Comparison of ENCODE assay signal across 8 cellular contexts in genomic region chr4:153497091-153497531, GRCh38. TPM values are rescaled to one million over a fixed set of nuclear protein-coding genes. Genes with fewer than 3 reads are reported as not detected.
DNase-seq lines count a peak whose midpoint lies in the region; ATAC-seq, FAIRE-seq and TF ChIP-seq lines count a peak whose summit lies in the region.

No MANE protein-coding gene starts in this region.

- POLR2A ChIA-PET in WTC11 (lab: Charles Lee), result interaction anchor here (0.6 kb wide), 1 partner anchor 72 kb away, joined by 4 read pairs; no protein-coding TSS in a partner anchor

- TF ChIP-seq CTCF in WTC11 (IDR thresholded peaks at IDR 0.05) (no peak), endodermal cell (conservative IDR thresholded peaks at IDR 0.05) (no peak), upper lobe of left lung (IDR thresholded peaks at IDR 0.05) (no peak), kidney (IDR thresholded peaks at IDR 0.05; ENCODE audit: borderline replicate concordance, extremely low read depth, insufficient read depth) (no peak)

- peak overlapping the region in 6 of 10 experiments; percentile 1 to 44 (median 10); a peak in 7 of 20 replicates for H3K4me3 ChIP-seq in BLaER1 treated with 17β-estradiol and CSF1 and Interleukin-3, amounts not matched to agents 10 nM and 100 nM
- H3K4me3 ChIP-seq in endodermal cell (ENCODE audit: low read length), result no peak overlapping the region
- H3K4me3 ChIP-seq in upper lobe of left lung, result no peak overlapping the region
- H3K4me3 ChIP-seq in kidney (ENCODE audit: low read length in 2 of 2), result no peak overlapping the region

- 55 to 80% methylated on average over 1 to 4 of the region's 4 CpGs for WGBS in endodermal cell (ENCODE audit: insufficient coverage in 1 of 2, insufficient read length in 1 of 2), 2 experiments
- 49 to 55% methylated on average over 4 of the region's 4 CpGs for WGBS in upper lobe of left lung, 2 donors

- H3K9me3 ChIP-seq in BLaER1 treated with 17β-estradiol and CSF1 and Interleukin-3, amounts not matched to agents 10 nM and 100 nM (replicated peaks in 1 of 11), result no peaks in the 10 kb centered on the region
- H3K9me3 ChIP-seq in endodermal cell (ENCODE audit: control insufficient read depth, low read length), result no peaks in the 10 kb centered on the region
- H3K9me3 ChIP-seq in upper lobe of left lung, result no peaks in the 10 kb centered on the region
- H3K9me3 ChIP-seq in kidney (ENCODE audit: control insufficient read depth in 1 of 2, low read length in 2 of 2), result no peaks in the 10 kb centered on the region

- no peak for FAIRE-seq in kidney (lab: Jason Lieb, UNC)

- ATAC-seq in GM21619 (IDR thresholded peaks at IDR 0.05; ENCODE audit: unreplicated experiment) (peak; percentile 34), WTC11 (peak; percentile 13; the same call in 1 of the 2 replicates), upper lobe of left lung (ENCODE audit: low FRiP score in 2 of 2) (no peak)

- no peaks in the 10 kb centered on the region for H3K36me3 Mint-ChIP-seq in WTC11
- no peaks in the 10 kb centered on the region for H3K36me3 Mint-ChIP-seq in endodermal cell (ENCODE audit: low read depth)

- TF ChIP-seq POLR2A in upper lobe of left lung (IDR thresholded peaks at IDR 0.05), result no peak

- TF ChIP-seq EP300 in upper lobe of left lung (IDR thresholded peaks at IDR 0.05), result no peak

- intact Hi-C loops in kidney (cut with DNase I), result no loop called here

- H3K27me3 Mint-ChIP-seq in WTC11 (ENCODE audit: low read depth) (no peaks in the 10 kb centered on the region), endodermal cell (ENCODE audit: insufficient read depth) (no peaks in the 10 kb centered on the region)

- no peaks in the 10 kb centered on the region for H3K27me3 ChIP-seq in BLaER1 treated with 17β-estradiol and CSF1 and Interleukin-3, amounts not matched to agents 10 nM and 100 nM
- H3K27me3 ChIP-seq in endodermal cell (ENCODE audit: control insufficient read depth, insufficient read depth, low read length, poor library complexity, severe bottlenecking) (no peaks in the 10 kb centered on the region), upper lobe of left lung (no peaks in the 10 kb centered on the region)

- H3K4me1 Mint-ChIP-seq in WTC11 (peaks cover 63% of the 10 kb centered on the region), endodermal cell (peaks cover 42% of the 10 kb centered on the region)

- DNase-seq in WTC11 (ENCODE audit: low spot score) (no peak), endodermal cell (peak; percentile 69), upper lobe of left lung (no peak), AG08396 (ENCODE audit: low spot score) (no peak), kidney (no peak)
- peak; percentile 27 to 52 for DNase-seq in stimulated activated CD8-positive, alpha-beta memory T cell treated with anti-CD3 and anti-CD28 coated beads, Interleukin-7, amount 100 ng/mL, for 4 hours (ENCODE audit: low read depth in 2 of 2)

- H3K4me2 ChIP-seq in BLaER1 treated with 17β-estradiol and CSF1 and Interleukin-3, amounts not matched to agents 10 nM and 100 nM, result peak overlapping the region; percentile 67 to 99 (median 96)

- peaks cover 56 to 100% (median 95%) of the 10 kb centered on the region in 10 experiments for H3K4me1 ChIP-seq in BLaER1 treated with 17β-estradiol and CSF1 and Interleukin-3, amounts not matched to agents 10 nM and 100 nM
- H3K4me1 ChIP-seq in endodermal cell (ENCODE audit: control insufficient read depth, insufficient read depth, low read length), result no peaks in the 10 kb centered on the region
- H3K4me1 ChIP-seq in upper lobe of left lung, result peaks cover 0 to 11% (median 5%) of the 10 kb centered on the region in 4 donors
- peaks cover 4 to 5% of the 10 kb centered on the region in 2 donors for H3K4me1 ChIP-seq in kidney (ENCODE audit: control insufficient read depth in 1 of 2, insufficient read depth in 1 of 2, low read depth in 1 of 2, low read length in 2 of 2)

- H3K36me3 ChIP-seq in BLaER1 treated with 17β-estradiol and CSF1 and Interleukin-3, amounts not matched to agents 10 nM and 100 nM, result peaks cover 0 to 77% (median 21%) of the 10 kb centered on the region in 11 experiments; a peak in 15 of 22 replicates
- no peaks in the 10 kb centered on the region for H3K36me3 ChIP-seq in endodermal cell (ENCODE audit: control insufficient read depth, insufficient read depth, low read length)
- no peaks in the 10 kb centered on the region for H3K36me3 ChIP-seq in upper lobe of left lung
- no peaks in the 10 kb centered on the region for H3K36me3 ChIP-seq in kidney (ENCODE audit: control insufficient read depth in 1 of 2, insufficient read depth in 2 of 2, low read length in 2 of 2)

- H3K27ac ChIP-seq in BLaER1 treated with 17β-estradiol and CSF1 and Interleukin-3, amounts not matched to agents 10 nM and 100 nM, result peak overlapping the region in 6 of 11 experiments; percentile 6 to 93 (median 54); a peak in 6 of 22 replicates
- H3K27ac ChIP-seq in endodermal cell (ENCODE audit: low read depth, low read length), result no peak overlapping the region
- no peak overlapping the region for H3K27ac ChIP-seq in upper lobe of left lung
- H3K27ac ChIP-seq in kidney (ENCODE audit: low read depth in 2 of 2, low read length in 2 of 2), result no peak overlapping the region

- peaks cover 20 to 100% (median 88%) of the 10 kb centered on the region in 11 experiments; a peak in 21 of 22 replicates for H4K20me1 ChIP-seq in BLaER1 treated with 17β-estradiol and CSF1 and Interleukin-3, amounts not matched to agents 10 nM and 100 nM

- H3K4me3 Mint-ChIP-seq in WTC11, result no peak overlapping the region
- H3K4me3 Mint-ChIP-seq in endodermal cell, result no peak overlapping the region

- CTCF ChIA-PET in WTC11 (lab: Charles Lee), result interaction anchor here (1.1 kb wide), 2 partner anchors 10 to 31 kb away, joined by 3 to 4 read pairs; partner anchors contain the start of gene TMEM131L

- no peak overlapping the region; the same call in 1 of the 2 replicates for H3K27ac Mint-ChIP-seq in WTC11
- H3K27ac Mint-ChIP-seq in endodermal cell, result no peak overlapping the region

- H3K9me3 Mint-ChIP-seq in WTC11 (no peaks in the 10 kb centered on the region), endodermal cell (no peaks in the 10 kb centered on the region)

- H3K9ac ChIP-seq in BLaER1 treated with 17β-estradiol and CSF1 and Interleukin-3, amounts not matched to agents 10 nM and 100 nM, result peak overlapping the region in 8 of 11 experiments; percentile 5 to 69 (median 42); a peak in 13 of 22 replicates
- H3K9ac ChIP-seq in endodermal cell (ENCODE audit: extremely low read depth, low read length, poor library complexity, severe bottlenecking), result no peak overlapping the region
- no peak overlapping the region for H3K9ac ChIP-seq in kidney (ENCODE audit: low read length in 2 of 2)

TF ChIP-seq in WTC11, 78 proteins besides CTCF, POLR2A, EP300 and RAD21 (continues in another document):
- TF ChIP-seq, protein P1, sequence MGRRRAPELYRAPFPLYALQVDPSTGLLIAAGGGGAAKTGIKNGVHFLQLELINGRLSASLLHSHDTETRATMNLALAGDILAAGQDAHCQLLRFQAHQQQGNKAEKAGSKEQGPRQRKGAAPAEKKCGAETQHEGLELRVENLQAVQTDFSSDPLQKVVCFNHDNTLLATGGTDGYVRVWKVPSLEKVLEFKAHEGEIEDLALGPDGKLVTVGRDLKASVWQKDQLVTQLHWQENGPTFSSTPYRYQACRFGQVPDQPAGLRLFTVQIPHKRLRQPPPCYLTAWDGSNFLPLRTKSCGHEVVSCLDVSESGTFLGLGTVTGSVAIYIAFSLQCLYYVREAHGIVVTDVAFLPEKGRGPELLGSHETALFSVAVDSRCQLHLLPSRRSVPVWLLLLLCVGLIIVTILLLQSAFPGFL (CRISPR knock-in tag; IDR thresholded peaks at IDR 0.05; ENCODE audit: borderline replicate concordance), result no peak
- TF ChIP-seq ATF1 (CRISPR knock-in tag; IDR thresholded peaks at IDR 0.05) (no peak), NR2C2 (CRISPR knock-in tag; IDR thresholded peaks at IDR 0.05) (no peak), MLX (CRISPR knock-in tag; IDR thresholded peaks at IDR 0.05) (no peak), ZNF317 (CRISPR knock-in tag; IDR thresholded peaks at IDR 0.05; ENCODE audit: borderline replicate concordance, low read depth) (no peak)
- TF ChIP-seq, protein P2, sequence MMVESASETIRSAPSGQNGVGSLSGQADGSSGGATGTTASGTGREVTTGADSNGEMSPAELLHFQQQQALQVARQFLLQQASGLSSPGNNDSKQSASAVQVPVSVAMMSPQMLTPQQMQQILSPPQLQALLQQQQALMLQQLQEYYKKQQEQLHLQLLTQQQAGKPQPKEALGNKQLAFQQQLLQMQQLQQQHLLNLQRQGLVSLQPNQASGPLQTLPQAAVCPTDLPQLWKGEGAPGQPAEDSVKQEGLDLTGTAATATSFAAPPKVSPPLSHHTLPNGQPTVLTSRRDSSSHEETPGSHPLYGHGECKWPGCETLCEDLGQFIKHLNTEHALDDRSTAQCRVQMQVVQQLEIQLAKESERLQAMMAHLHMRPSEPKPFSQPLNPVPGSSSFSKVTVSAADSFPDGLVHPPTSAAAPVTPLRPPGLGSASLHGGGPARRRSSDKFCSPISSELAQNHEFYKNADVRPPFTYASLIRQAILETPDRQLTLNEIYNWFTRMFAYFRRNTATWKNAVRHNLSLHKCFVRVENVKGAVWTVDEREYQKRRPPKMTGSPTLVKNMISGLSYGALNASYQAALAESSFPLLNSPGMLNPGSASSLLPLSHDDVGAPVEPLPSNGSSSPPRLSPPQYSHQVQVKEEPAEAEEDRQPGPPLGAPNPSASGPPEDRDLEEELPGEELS (CRISPR knock-in tag; IDR thresholded peaks at IDR 0.05), result no peak

RNA-seq across cellular contexts. Expression of gene TMEM131L, which starts 31.0 kb away (rescaled TPM):
- total RNA-seq in WTC11 (2021) (18.1 to 26.7 TPM (median 19.2 TPM) in 3 replicates), endodermal cell (10 to 100 TPM in 1 of 2 donors, 1 to 10 TPM in 1; 6.2 to 10.8 TPM), upper lobe of left lung (10 to 100 TPM; 12.3 to 28.8 (median 19.5) TPM), kidney (17.0 TPM)
- 22.2 TPM for polyA plus RNA-seq in endodermal cell (2013, experiment 1 of 2)
- 19.4 TPM for polyA plus RNA-seq in endodermal cell (2013, experiment 2 of 2)
- polyA plus RNA-seq in kidney (ENCODE audit: insufficient read depth, low read depth, low replicate concordance), result 3.0 TPM

Comparison
In these comparisons a context has a peak if more than half of its experiments do, and no peak if none do; other contexts are left out.
1. H3K27ac ChIP-seq: peak in BLaER1 treated with 17β-estradiol and CSF1 and Interleukin-3, amounts not matched to agents 10 nM and 100 nM (6 of 11); none in endodermal cell (single experiment), upper lobe of left lung (0 of 4) and kidney (0 of 2).
2. H3K4me3 ChIP-seq: peak in BLaER1 treated with 17β-estradiol and CSF1 and Interleukin-3, amounts not matched to agents 10 nM and 100 nM (6 of 10); none in endodermal cell (single experiment), upper lobe of left lung (0 of 4) and kidney (0 of 2).
3. H3K9ac ChIP-seq: peak in BLaER1 treated with 17β-estradiol and CSF1 and Interleukin-3, amounts not matched to agents 10 nM and 100 nM (8 of 11); none in endodermal cell (single experiment) and kidney (0 of 2).
4. ATAC-seq: peak in GM21619 (single experiment) and WTC11 (single experiment); none in upper lobe of left lung (0 of 2).
5. DNase-seq: peak in endodermal cell (single experiment) and stimulated activated CD8-positive, alpha-beta memory T cell treated with anti-CD3 and anti-CD28 coated beads, Interleukin-7, amount 100 ng/mL, for 4 hours (2 of 2); none in WTC11 (single experiment), upper lobe of left lung (0 of 2), AG08396 (single experiment) and kidney (single experiment).